Comparison of ENCODE assay signal across 23 cellular contexts in genomic region chr4:15366660-15367059, GRCh38.
DNase-seq lines count a peak whose midpoint lies in the region; ATAC-seq and TF ChIP-seq lines count a peak whose summit lies in the region.
"Had no signal": no experiment of that assay in that cellular context is flagged by ENCODE, and none has a peak within 500 bp of the region (broad histone marks: within the 10 kb centered on the region; RNA-seq: fewer than 3 reads in every experiment).

No MANE protein-coding gene starts in this region.

- CTCF ChIA-PET in A673 (lab: Charles Lee), result interaction anchor here (1.5 kb wide), 1 partner anchor 30 kb away, joined by 3 read pairs; no protein-coding TSS in a partner anchor

- DNase-seq in A673 (ENCODE audit: low spot score), result peak; percentile 77
- DNase-seq in EH (ENCODE audit: low read depth), result peak; percentile 48
- DNase-seq in activated naive CD8-positive, alpha-beta T cell treated with anti-CD3 and anti-CD28 coated beads, Interleukin-2, amount 50 U/mL, for 24 hours, result no peak
- DNase-seq in upper lobe of left lung, result no peak
- DNase-seq in brain microvascular endothelial cell, result no peak
- no peak for DNase-seq in C1 segment of cervical spinal cord (lab: John Stamatoyannopoulos, UW)
- DNase-seq: activated CD4-positive, alpha-beta memory T cell treated with anti-CD3 and anti-CD28 coated beads, Interleukin-2, amount 10 ng/mL, durations not matched to agents 7 days and 5 days; activated naive CD4-positive, alpha-beta T cell; activated T-cell treated with anti-CD3 and anti-CD28 coated beads, Interleukin-2, amount 50 U/mL, for 1 hour; CD8-positive, alpha-beta memory T cell; DMS79; effector CD4-positive, alpha-beta T cell; esophagus squamous epithelium; H7; NCI-H1930; NCI-H226; PC-9; T-helper 2 cell; testis; WERI-Rb-1 had no signal

- peak; percentile 71 for ATAC-seq in activated naive CD8-positive, alpha-beta T cell treated with anti-CD3 and anti-CD28 coated beads, Interleukin-2, amount 50 U/mL, for 24 hours
- no peak for ATAC-seq in upper lobe of left lung (ENCODE audit: low FRiP score in 2 of 2)

- TF ChIP-seq EP300 in upper lobe of left lung (IDR thresholded peaks at IDR 0.05), result no peak

- peaks cover 3% of the 10 kb centered on the region for H3K27me3 Mint-ChIP-seq in activated naive CD8-positive, alpha-beta T cell treated with anti-CD3 and anti-CD28 coated beads, Interleukin-2, amount 50 U/mL, for 24 hours
- no peaks in the 10 kb centered on the region for H3K27me3 Mint-ChIP-seq in nephron (ENCODE audit: low read depth)

- H3K27ac Mint-ChIP-seq in activated naive CD8-positive, alpha-beta T cell treated with anti-CD3 and anti-CD28 coated beads, Interleukin-2, amount 50 U/mL, for 24 hours, result peak overlapping the region; percentile 5
- peak overlapping the region in 2 of 3 experiments; percentile 1 to 3 for H3K27ac Mint-ChIP-seq in nephron
- H3K27ac Mint-ChIP-seq: activated CD4-positive, alpha-beta memory T cell treated with anti-CD3 and anti-CD28 coated beads, Interleukin-2, amount 10 ng/mL, durations not matched to agents 7 days and 5 days; CD8-positive, alpha-beta memory T cell had no signal

- no peak overlapping the region for H3K4me3 Mint-ChIP-seq in activated naive CD8-positive, alpha-beta T cell treated with anti-CD3 and anti-CD28 coated beads, Interleukin-2, amount 50 U/mL, for 24 hours
- no peak overlapping the region for H3K4me3 Mint-ChIP-seq in nephron
- H3K4me3 Mint-ChIP-seq: activated CD4-positive, alpha-beta memory T cell treated with anti-CD3 and anti-CD28 coated beads, Interleukin-2, amount 10 ng/mL, durations not matched to agents 7 days and 5 days; CD8-positive, alpha-beta memory T cell had no signal

- in situ Hi-C loops in brain microvascular endothelial cell (cut with HindIII; ENCODE audit: low pct_ligation_motif_present, low sequenced_read_pairs), result no loop called here

- H3K9me3 ChIP-seq in A673 (ENCODE audit: low read depth, low read length, poor library complexity, severe bottlenecking) (no peaks in the 10 kb centered on the region), upper lobe of left lung (no peaks in the 10 kb centered on the region)
- H3K9me3 ChIP-seq: esophagus squamous epithelium, neutrophil, SJSA1, testis had no signal

- H3K4me1 Mint-ChIP-seq in activated naive CD8-positive, alpha-beta T cell treated with anti-CD3 and anti-CD28 coated beads, Interleukin-2, amount 50 U/mL, for 24 hours, result peaks cover 26% of the 10 kb centered on the region
- peaks cover 15% of the 10 kb centered on the region for H3K4me1 Mint-ChIP-seq in nephron
- H3K4me1 Mint-ChIP-seq: CD8-positive, alpha-beta memory T cell had no signal

- H3K36me3 ChIP-seq in A673 (ENCODE audit: insufficient read depth, low read length, poor library complexity, severe bottlenecking), result no peaks in the 10 kb centered on the region
- no peaks in the 10 kb centered on the region for H3K36me3 ChIP-seq in upper lobe of left lung
- H3K36me3 ChIP-seq in brain microvascular endothelial cell (replicated peaks), result no peaks in the 10 kb centered on the region
- H3K36me3 ChIP-seq: esophagus squamous epithelium, neutrophil, SJSA1, WERI-Rb-1 had no signal

- H3K36me3 Mint-ChIP-seq in activated naive CD8-positive, alpha-beta T cell treated with anti-CD3 and anti-CD28 coated beads, Interleukin-2, amount 50 U/mL, for 24 hours (ENCODE audit: low read depth), result no peaks in the 10 kb centered on the region
- no peaks in the 10 kb centered on the region for H3K36me3 Mint-ChIP-seq in nephron (ENCODE audit: low read depth)

- intact Hi-C loops in A673 (cut with micrococcal nuclease; ENCODE audit: unreplicated experiment), result no loop called here

- 20 to 22% methylated on average over 1 of the region's 1 CpG for WGBS in upper lobe of left lung, 2 donors

- no peak for TF ChIP-seq POLR2A in upper lobe of left lung (IDR thresholded peaks at IDR 0.05)

- H3K9me3 Mint-ChIP-seq in activated naive CD8-positive, alpha-beta T cell treated with anti-CD3 and anti-CD28 coated beads, Interleukin-2, amount 50 U/mL, for 24 hours, result peaks cover 4% of the 10 kb centered on the region
- no peaks in the 10 kb centered on the region for H3K9me3 Mint-ChIP-seq in nephron
- H3K9me3 Mint-ChIP-seq: activated CD4-positive, alpha-beta memory T cell treated with anti-CD3 and anti-CD28 coated beads, Interleukin-2, amount 10 ng/mL, durations not matched to agents 7 days and 5 days; CD8-positive, alpha-beta memory T cell had no signal

- H3K4me3 ChIP-seq in A673 (ENCODE audit: low read depth, low read length, poor library complexity, severe bottlenecking), result no peak overlapping the region
- H3K4me3 ChIP-seq in upper lobe of left lung, result no peak overlapping the region
- H3K4me3 ChIP-seq in brain microvascular endothelial cell (ENCODE audit: low read depth, low read length), result no peak overlapping the region
- H3K4me3 ChIP-seq: esophagus squamous epithelium, PC-9, SJSA1, testis had no signal

- H3K27ac ChIP-seq in A673 (ENCODE audit: low read depth, low read length, poor library complexity, severe bottlenecking), result no peak overlapping the region
- no peak overlapping the region for H3K27ac ChIP-seq in upper lobe of left lung
- H3K27ac ChIP-seq in brain microvascular endothelial cell, result no peak overlapping the region
- H3K27ac ChIP-seq: esophagus squamous epithelium, neutrophil, PC-9, SJSA1, testis, WERI-Rb-1 had no signal

- POLR2A ChIA-PET in A673 (lab: Charles Lee; ENCODE audit: low non-redundant PET), result interaction anchor here (0.6 kb wide), 1 partner anchor 11 kb away, joined by 3 read pairs; no protein-coding TSS in a partner anchor

- no peaks in the 10 kb centered on the region for H3K27me3 ChIP-seq in A673 (replicated peaks; ENCODE audit: insufficient read depth, low read depth, low read length, poor library complexity)
- H3K27me3 ChIP-seq in upper lobe of left lung, result no peaks in the 10 kb centered on the region
- no peaks in the 10 kb centered on the region for H3K27me3 ChIP-seq in brain microvascular endothelial cell (replicated peaks)
- H3K27me3 ChIP-seq: esophagus squamous epithelium, neutrophil, SJSA1, testis had no signal

- BruUV-seq in A673 (replicated peaks; lab: Mats Ljungman, UMichigan), result no TSS peak

- H3K4me1 ChIP-seq in A673 (ENCODE audit: insufficient read depth, low read length, poor library complexity, severe bottlenecking) (peaks cover 13% of the 10 kb centered on the region), upper lobe of left lung (peaks cover 0 to 4% (median 0%) of the 10 kb centered on the region in 4 donors)
- H3K4me1 ChIP-seq: testis had no signal

- TF ChIP-seq CTCF in A673 (conservative IDR thresholded peaks at IDR 0.05; ENCODE audit: low read depth, low read length), result no peak
- no peak for TF ChIP-seq CTCF in nephron (IDR thresholded peaks at IDR 0.05; ENCODE audit: unreplicated experiment in 3 of 3)
- no peak for TF ChIP-seq CTCF in upper lobe of left lung (IDR thresholded peaks at IDR 0.05)
- TF ChIP-seq CTCF in brain microvascular endothelial cell (IDR thresholded peaks at IDR 0.05; ENCODE audit: low read depth, low read length, missing control alignments), result no peak

Comparison
In these comparisons a context has a peak if more than half of its experiments do, and no peak if none do; other contexts are left out.
1. DNase-seq: peak in A673 (single experiment) and EH (single experiment); none in activated naive CD8-positive, alpha-beta T cell treated with anti-CD3 and anti-CD28 coated beads, Interleukin-2, amount 50 U/mL, for 24 hours (single experiment), upper lobe of left lung (0 of 2), brain microvascular endothelial cell (single experiment) and C1 segment of cervical spinal cord (0 of 14).